Comparison of ENCODE assay signal across 1 cellular context in the genomic region with DNA sequence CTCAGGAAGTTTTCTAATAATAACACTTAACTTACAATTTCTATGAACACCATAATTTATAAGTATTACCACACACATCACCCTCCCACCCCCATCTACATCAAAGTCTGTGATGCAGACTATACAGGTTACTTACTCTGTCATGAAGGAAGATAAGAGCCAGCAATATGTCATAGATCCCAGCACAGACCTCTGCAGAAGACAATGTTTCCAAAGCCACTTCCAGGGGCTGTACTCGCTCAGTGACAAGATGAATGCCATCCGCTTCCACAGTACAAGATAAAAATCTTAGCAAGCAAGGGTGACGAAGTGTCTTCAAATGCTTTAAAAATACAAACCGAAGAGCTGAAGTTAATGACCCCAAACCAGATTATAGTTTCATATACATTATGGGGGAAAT.
TF ChIP-seq lines count a peak whose summit lies in the region.

No MANE protein-coding gene starts in this region.

TF ChIP-seq in SK-N-SH treated with all-trans-retinoic acid at 6 μM for 48 hours, 23 proteins besides CTCF, POLR2A, EP300 and RAD21 (continued from another document):
- no peak for TF ChIP-seq BACH2 (CRISPR knock-in tag; IDR thresholded peaks at IDR 0.05; ENCODE audit: borderline replicate concordance)
- TF ChIP-seq ZNF70 (CRISPR knock-in tag; IDR thresholded peaks at IDR 0.05) = no peak
- TF ChIP-seq, protein P1, sequence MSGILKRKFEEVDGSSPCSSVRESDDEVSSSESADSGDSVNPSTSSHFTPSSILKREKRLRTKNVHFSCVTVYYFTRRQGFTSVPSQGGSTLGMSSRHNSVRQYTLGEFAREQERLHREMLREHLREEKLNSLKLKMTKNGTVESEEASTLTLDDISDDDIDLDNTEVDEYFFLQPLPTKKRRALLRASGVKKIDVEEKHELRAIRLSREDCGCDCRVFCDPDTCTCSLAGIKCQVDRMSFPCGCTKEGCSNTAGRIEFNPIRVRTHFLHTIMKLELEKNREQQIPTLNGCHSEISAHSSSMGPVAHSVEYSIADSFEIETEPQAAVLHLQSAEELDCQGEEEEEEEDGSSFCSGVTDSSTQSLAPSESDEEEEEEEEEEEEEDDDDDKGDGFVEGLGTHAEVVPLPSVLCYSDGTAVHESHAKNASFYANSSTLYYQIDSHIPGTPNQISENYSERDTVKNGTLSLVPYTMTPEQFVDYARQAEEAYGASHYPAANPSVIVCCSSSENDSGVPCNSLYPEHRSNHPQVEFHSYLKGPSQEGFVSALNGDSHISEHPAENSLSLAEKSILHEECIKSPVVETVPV (CRISPR knock-in tag; IDR thresholded peaks at IDR 0.05) = no peak
- TF ChIP-seq ZNF8 (CRISPR knock-in tag; IDR thresholded peaks at IDR 0.05) = no peak
- no peak for TF ChIP-seq ISL1 (CRISPR knock-in tag; IDR thresholded peaks at IDR 0.05)
- no peak for TF ChIP-seq ARNTL (CRISPR knock-in tag; IDR thresholded peaks at IDR 0.05; ENCODE audit: borderline replicate concordance, low read depth)
- TF ChIP-seq ESRRG (CRISPR knock-in tag; IDR thresholded peaks at IDR 0.05) = no peak
- TF ChIP-seq CSDC2 (CRISPR knock-in tag; IDR thresholded peaks at IDR 0.05) = no peak
